Comparison of ENCODE assay signal across 4 cellular contexts in the genomic region with DNA sequence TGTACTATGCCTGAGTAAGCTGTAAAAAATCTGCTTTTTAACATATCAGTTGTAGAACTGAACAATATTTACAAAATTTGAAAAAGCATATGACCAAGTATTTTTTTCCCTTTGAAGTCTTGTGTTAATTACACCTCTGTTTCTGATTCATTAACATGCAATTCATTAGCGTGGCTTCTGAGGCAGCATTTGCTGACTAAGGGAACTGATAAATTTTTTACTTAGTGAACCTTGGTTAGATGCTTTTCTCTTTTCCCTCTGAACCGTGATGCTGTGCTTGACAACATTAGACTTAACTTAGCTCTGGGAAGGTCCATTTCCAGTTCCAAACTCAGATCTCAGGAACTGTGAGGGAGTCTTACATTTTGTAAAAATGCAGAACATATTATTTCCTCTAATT.
TF ChIP-seq lines count a peak whose summit lies in the region.

No MANE protein-coding gene starts in this region.

TF ChIP-seq in SK-N-SH, 30 proteins besides CTCF, POLR2A, EP300 and RAD21:
- TF ChIP-seq, protein P1, sequence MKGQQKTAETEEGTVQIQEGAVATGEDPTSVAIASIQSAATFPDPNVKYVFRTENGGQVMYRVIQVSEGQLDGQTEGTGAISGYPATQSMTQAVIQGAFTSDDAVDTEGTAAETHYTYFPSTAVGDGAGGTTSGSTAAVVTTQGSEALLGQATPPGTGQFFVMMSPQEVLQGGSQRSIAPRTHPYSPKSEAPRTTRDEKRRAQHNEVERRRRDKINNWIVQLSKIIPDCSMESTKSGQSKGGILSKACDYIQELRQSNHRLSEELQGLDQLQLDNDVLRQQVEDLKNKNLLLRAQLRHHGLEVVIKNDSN (IDR thresholded peaks at IDR 0.05; ENCODE audit: borderline replicate concordance, low read depth), result no peak

TF ChIP-seq in SK-N-SH treated with all-trans-retinoic acid at 6 μM for 48 hours, 23 proteins besides CTCF, POLR2A, EP300 and RAD21:
- TF ChIP-seq PATZ1 (CRISPR knock-in tag; IDR thresholded peaks at IDR 0.05; ENCODE audit: borderline replicate concordance), result no peak
- no peak for TF ChIP-seq CSDC2 (CRISPR knock-in tag; IDR thresholded peaks at IDR 0.05)
- no peak for TF ChIP-seq GLIS3 (CRISPR knock-in tag; IDR thresholded peaks at IDR 0.05)
- TF ChIP-seq RARB (CRISPR knock-in tag; IDR thresholded peaks at IDR 0.05), result no peak
- no peak for TF ChIP-seq ZNF70 (CRISPR knock-in tag; IDR thresholded peaks at IDR 0.05)
- TF ChIP-seq ARNTL (CRISPR knock-in tag; IDR thresholded peaks at IDR 0.05; ENCODE audit: borderline replicate concordance, low read depth), result no peak
- TF ChIP-seq PPARA (CRISPR knock-in tag; IDR thresholded peaks at IDR 0.05; ENCODE audit: borderline replicate concordance), result no peak
- no peak for TF ChIP-seq ZFP3 (CRISPR knock-in tag; IDR thresholded peaks at IDR 0.05)
- TF ChIP-seq OSR1 (CRISPR knock-in tag; IDR thresholded peaks at IDR 0.05), result no peak
- no peak for TF ChIP-seq TCF4 (CRISPR knock-in tag; IDR thresholded peaks at IDR 0.05; ENCODE audit: borderline replicate concordance)
- TF ChIP-seq, protein P2, sequence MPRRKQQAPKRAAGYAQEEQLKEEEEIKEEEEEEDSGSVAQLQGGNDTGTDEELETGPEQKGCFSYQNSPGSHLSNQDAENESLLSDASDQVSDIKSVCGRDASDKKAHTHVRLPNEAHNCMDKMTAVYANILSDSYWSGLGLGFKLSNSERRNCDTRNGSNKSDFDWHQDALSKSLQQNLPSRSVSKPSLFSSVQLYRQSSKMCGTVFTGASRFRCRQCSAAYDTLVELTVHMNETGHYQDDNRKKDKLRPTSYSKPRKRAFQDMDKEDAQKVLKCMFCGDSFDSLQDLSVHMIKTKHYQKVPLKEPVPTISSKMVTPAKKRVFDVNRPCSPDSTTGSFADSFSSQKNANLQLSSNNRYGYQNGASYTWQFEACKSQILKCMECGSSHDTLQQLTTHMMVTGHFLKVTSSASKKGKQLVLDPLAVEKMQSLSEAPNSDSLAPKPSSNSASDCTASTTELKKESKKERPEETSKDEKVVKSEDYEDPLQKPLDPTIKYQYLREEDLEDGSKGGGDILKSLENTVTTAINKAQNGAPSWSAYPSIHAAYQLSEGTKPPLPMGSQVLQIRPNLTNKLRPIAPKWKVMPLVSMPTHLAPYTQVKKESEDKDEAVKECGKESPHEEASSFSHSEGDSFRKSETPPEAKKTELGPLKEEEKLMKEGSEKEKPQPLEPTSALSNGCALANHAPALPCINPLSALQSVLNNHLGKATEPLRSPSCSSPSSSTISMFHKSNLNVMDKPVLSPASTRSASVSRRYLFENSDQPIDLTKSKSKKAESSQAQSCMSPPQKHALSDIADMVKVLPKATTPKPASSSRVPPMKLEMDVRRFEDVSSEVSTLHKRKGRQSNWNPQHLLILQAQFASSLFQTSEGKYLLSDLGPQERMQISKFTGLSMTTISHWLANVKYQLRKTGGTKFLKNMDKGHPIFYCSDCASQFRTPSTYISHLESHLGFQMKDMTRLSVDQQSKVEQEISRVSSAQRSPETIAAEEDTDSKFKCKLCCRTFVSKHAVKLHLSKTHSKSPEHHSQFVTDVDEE (CRISPR knock-in tag; IDR thresholded peaks at IDR 0.05), result no peak
- no peak for TF ChIP-seq ISL1 (CRISPR knock-in tag; IDR thresholded peaks at IDR 0.05)
- TF ChIP-seq SNAI2 (CRISPR knock-in tag; IDR thresholded peaks at IDR 0.05), result no peak
- no peak for TF ChIP-seq ZNF565 (CRISPR knock-in tag; conservative IDR thresholded peaks at IDR 0.05; ENCODE audit: low read depth)

TF ChIP-seq in A549, 52 proteins besides CTCF, POLR2A, EP300 and RAD21:
- no peak for TF ChIP-seq FOSB (CRISPR knock-in tag; IDR thresholded peaks at IDR 0.05)
- TF ChIP-seq TP53 (CRISPR knock-in tag; IDR thresholded peaks at IDR 0.05), result no peak
- TF ChIP-seq MAFK (IDR thresholded peaks at IDR 0.05; ENCODE audit: partially characterized antibody), result peak; percentile 45
- no peak for TF ChIP-seq ESRRA (IDR thresholded peaks at IDR 0.05; ENCODE audit: borderline replicate concordance, low read length)
- TF ChIP-seq PHF8 (IDR thresholded peaks at IDR 0.05; ENCODE audit: borderline replicate concordance, low read depth), result no peak

TF ChIP-seq in IMR-90, 13 proteins besides CTCF, POLR2A, EP300 and RAD21:
- peak; percentile 74 for TF ChIP-seq MAFK (IDR thresholded peaks at IDR 0.05; ENCODE audit: low read depth, low read length)
- TF ChIP-seq ELK1 (IDR thresholded peaks at IDR 0.05; ENCODE audit: borderline replicate concordance, low read depth, low read length), result no peak
